ENCODE assay signal across 1 cellular context in the genomic region with DNA sequence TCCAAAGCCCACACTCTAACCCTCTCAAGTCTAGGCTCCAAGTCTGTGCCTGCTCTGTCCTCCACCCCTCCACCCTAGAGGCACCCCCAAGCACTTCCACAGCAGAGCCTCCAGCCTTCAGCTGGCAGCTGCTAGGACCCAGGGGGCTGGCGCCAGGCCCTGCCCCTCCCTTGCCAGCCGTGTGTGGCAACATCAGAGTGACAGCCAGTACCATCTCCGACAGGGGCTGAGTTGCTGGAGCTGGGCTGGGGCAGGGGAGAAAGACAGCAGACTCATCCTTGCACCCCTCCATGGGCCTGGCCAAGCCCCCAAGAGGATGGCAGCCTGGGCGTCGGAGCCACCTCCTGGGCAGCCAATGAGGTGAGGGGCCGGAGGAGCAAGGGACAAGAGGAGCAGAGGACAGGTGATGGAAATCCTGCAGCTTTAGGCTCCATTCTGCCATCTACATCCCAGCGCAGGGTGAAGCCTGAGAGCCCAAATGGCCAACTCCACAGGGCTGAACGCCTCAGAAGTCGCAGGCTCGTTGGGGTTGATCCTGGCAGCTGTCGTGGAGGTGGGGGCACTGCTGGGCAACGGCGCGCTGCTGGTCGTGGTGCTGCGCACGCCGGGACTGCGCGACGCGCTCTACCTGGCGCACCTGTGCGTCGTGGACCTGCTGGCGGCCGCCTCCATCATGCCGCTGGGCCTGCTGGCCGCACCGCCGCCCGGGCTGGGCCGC.
TF ChIP-seq lines count a peak whose summit lies in the region.

A gene with protein sequence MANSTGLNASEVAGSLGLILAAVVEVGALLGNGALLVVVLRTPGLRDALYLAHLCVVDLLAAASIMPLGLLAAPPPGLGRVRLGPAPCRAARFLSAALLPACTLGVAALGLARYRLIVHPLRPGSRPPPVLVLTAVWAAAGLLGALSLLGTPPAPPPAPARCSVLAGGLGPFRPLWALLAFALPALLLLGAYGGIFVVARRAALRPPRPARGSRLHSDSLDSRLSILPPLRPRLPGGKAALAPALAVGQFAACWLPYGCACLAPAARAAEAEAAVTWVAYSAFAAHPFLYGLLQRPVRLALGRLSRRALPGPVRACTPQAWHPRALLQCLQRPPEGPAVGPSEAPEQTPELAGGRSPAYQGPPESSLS (plus strand): TSS at position 207 of the 718 bp plus-strand sequence. CDS start 272 bp downstream, at position 479.

TF ChIP-seq in HCT116, 20 proteins besides CTCF, POLR2A, EP300 and RAD21:
- no peak for TF ChIP-seq SRF (IDR thresholded peaks at IDR 0.05; ENCODE audit: low read depth)
